Comparison of ENCODE assay signal across 24 cellular contexts in genomic region chr13:85430216-85430615, GRCh38.
"Had no signal": no experiment of that assay in that cellular context is flagged by ENCODE, and none has a peak within 500 bp of the region (broad histone marks: within the 10 kb centered on the region; RNA-seq: fewer than 3 reads in every experiment).

No MANE protein-coding gene starts in this region.

- H3K27ac ChIP-seq: hepatocyte, lower lobe of right lung, neural progenitor cell, neutrophil, ovary, right atrium auricular region, right lobe of liver, stomach, testis, thyroid gland, transverse colon, upper lobe of left lung, vagina had no signal

- H3K4me1 ChIP-seq: lower lobe of right lung, neural progenitor cell, right atrium auricular region, right lobe of liver, stomach, testis, thyroid gland, transverse colon, upper lobe of left lung, vagina had no signal

- H2AFZ ChIP-seq: hepatocyte, neural progenitor cell had no signal

- H3K36me3 ChIP-seq: lower lobe of right lung, neural progenitor cell, neutrophil, ovary, right atrium auricular region, right lobe of liver, stomach, thyroid gland, transverse colon, upper lobe of left lung, vagina had no signal

- H3K79me2 ChIP-seq: hepatocyte had no signal

- H3K27me3 ChIP-seq: hepatocyte, neural progenitor cell, neutrophil, ovary, right atrium auricular region, right lobe of liver, stomach, testis, thyroid gland, transverse colon, upper lobe of left lung, vagina had no signal

- H3K9me3 ChIP-seq: lower lobe of right lung, neutrophil, ovary, right atrium auricular region, right lobe of liver, testis, thyroid gland, transverse colon, upper lobe of left lung, vagina had no signal

- DNase-seq: islet precursor cell; lower lobe of right lung; mammary epithelial cell; mesenchymal stem cell; naive thymus-derived CD8-positive, alpha-beta T cell; occipital lobe; ovary; right lobe of liver; stimulated activated CD4-positive, alpha-beta T cell treated with anti-CD3 and anti-CD28 coated beads, Interleukin-12 subunit alpha, Interleukin-12 subunit beta, amount 100 ng/mL, for 4 hours; stimulated activated CD4-positive, alpha-beta T cell treated with anti-CD3 and anti-CD28 coated beads, Interleukin-15, amount 100 ng/mL, for 24 hours; stimulated activated CD4-positive, alpha-beta T cell treated with anti-CD3 and anti-CD28 coated beads, Interleukin-2, amount 100 ng/mL, for 24 hours; stimulated activated CD4-positive, alpha-beta T cell treated with anti-CD3 and anti-CD28 coated beads, Interleukin-4, amount 100 ng/mL, for 1 hour; stimulated activated naive B cell treated with anti-CD40 and anti-IgM and Interleukin-4, amounts not matched to agents 10 μg/mL and 1 μg/mL and 100 μg/mL, for 72 hours; stimulated activated naive CD8-positive, alpha-beta T cell treated with anti-CD3 and anti-CD28 coated beads, Interleukin-15, Interleukin-2, amounts not matched to agents 100 U/mL and 50 U/mL, for 24 hours; stomach; testis; thyroid gland; transverse colon had no signal

- H3K4me3 ChIP-seq: hepatocyte, lower lobe of right lung, neural progenitor cell, ovary, right atrium auricular region, right lobe of liver, stomach, testis, thyroid gland, transverse colon, upper lobe of left lung, vagina had no signal

- H3K4me2 ChIP-seq: hepatocyte, neural progenitor cell had no signal
